24 cellular contexts compared by ENCODE assay signal in the genomic region with DNA sequence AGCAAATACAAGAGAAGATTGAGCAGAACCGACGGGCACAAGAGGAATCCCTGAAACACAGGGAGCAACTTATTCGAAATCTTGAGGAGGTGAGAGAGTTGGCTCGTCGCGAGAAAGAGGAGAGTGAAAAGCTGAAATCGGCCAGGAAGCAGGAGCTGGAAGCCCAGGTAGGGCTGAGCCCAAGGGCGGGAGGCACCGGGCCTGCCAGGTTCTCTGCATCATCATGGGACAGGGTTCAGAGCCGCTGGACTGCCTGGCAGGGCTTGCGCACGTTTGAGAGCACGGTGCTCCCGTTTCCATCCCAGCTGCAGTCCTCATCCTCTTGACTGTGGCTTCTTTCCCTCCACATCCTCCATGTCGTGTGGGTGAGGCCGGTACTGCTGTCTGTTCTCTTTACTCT.
"Had no signal": no experiment of that assay in that cellular context is flagged by ENCODE, and none has a peak within 500 bp of the region (broad histone marks: within the 10 kb centered on the region; RNA-seq: fewer than 3 reads in every experiment).

No MANE protein-coding gene starts in this region.

- H3K4me3 Mint-ChIP-seq: activated CD4-positive, alpha-beta T cell treated with anti-CD3 and anti-CD28 coated beads, Interleukin-2, amount 10 ng/mL, durations not matched to agents 7 days and 5 days; activated CD8-positive, alpha-beta T cell treated with anti-CD3 and anti-CD28 coated beads for 36 hours; immature natural killer cell; naive thymus-derived CD8-positive, alpha-beta T cell had no signal

- H3K27ac ChIP-seq: sigmoid colon, SK-N-MC, thyroid gland, upper lobe of left lung, vagina had no signal

- DNase-seq: activated CD4-positive, alpha-beta T cell treated with anti-CD3 and anti-CD28 coated beads, Interleukin-2, amount 10 ng/mL, durations not matched to agents 7 days and 5 days; activated CD4-positive, CD25-positive, alpha-beta regulatory T cell treated with anti-CD3 and anti-CD28 coated beads, Interleukin-2, amount 50 U/mL, for 72 hours; activated CD8-positive, alpha-beta T cell treated with anti-CD3 and anti-CD28 coated beads for 36 hours; activated effector memory CD4-positive, alpha-beta T cell treated with anti-CD3 and anti-CD28 coated beads, Interleukin-2, amount 50 U/mL, for 16 hours; activated naive CD4-positive, alpha-beta T cell treated with anti-CD3 and anti-CD28 coated beads, Interleukin-2, amount 50 U/mL, for 16 hours; amniotic stem cell; caudate nucleus; cortex of kidney; foreskin fibroblast; heart left ventricle; hypothalamus; immature natural killer cell; left colon; naive thymus-derived CD8-positive, alpha-beta T cell; sigmoid colon; small intestine; stimulated activated CD4-positive, alpha-beta T cell treated with anti-CD3 and anti-CD28 coated beads, Interleukin-15, amount 100 ng/mL, for 24 hours; stimulated activated CD4-positive, alpha-beta T cell treated with anti-CD3 and anti-CD28 coated beads, Interleukin-2, amount 100 ng/mL, for 24 hours; stimulated activated naive CD4-positive, alpha-beta T cell; T-helper 9 cell; thyroid gland had no signal

- H3K27ac Mint-ChIP-seq: activated CD4-positive, alpha-beta T cell treated with anti-CD3 and anti-CD28 coated beads, Interleukin-2, amount 10 ng/mL, durations not matched to agents 7 days and 5 days; activated CD8-positive, alpha-beta T cell treated with anti-CD3 and anti-CD28 coated beads for 36 hours had no signal

- H3K4me1 Mint-ChIP-seq: activated CD4-positive, alpha-beta T cell treated with anti-CD3 and anti-CD28 coated beads, Interleukin-2, amount 10 ng/mL, durations not matched to agents 7 days and 5 days; naive thymus-derived CD8-positive, alpha-beta T cell had no signal

- H3K27me3 Mint-ChIP-seq: activated CD4-positive, alpha-beta T cell treated with anti-CD3 and anti-CD28 coated beads, Interleukin-2, amount 10 ng/mL, durations not matched to agents 7 days and 5 days; activated CD8-positive, alpha-beta T cell treated with anti-CD3 and anti-CD28 coated beads for 36 hours; naive thymus-derived CD8-positive, alpha-beta T cell had no signal

- H3K4me3 ChIP-seq: heart left ventricle, sigmoid colon, SK-N-MC, thyroid gland, upper lobe of left lung, vagina had no signal

- H3K27me3 ChIP-seq: heart left ventricle, sigmoid colon, thyroid gland, upper lobe of left lung, vagina had no signal

- ATAC-seq: activated CD8-positive, alpha-beta T cell treated with anti-CD3 and anti-CD28 coated beads for 36 hours; left colon; naive thymus-derived CD8-positive, alpha-beta T cell had no signal

- H3K9me3 ChIP-seq: heart left ventricle, sigmoid colon, thyroid gland, upper lobe of left lung, vagina had no signal

- H3K9me3 Mint-ChIP-seq: activated CD4-positive, alpha-beta T cell treated with anti-CD3 and anti-CD28 coated beads, Interleukin-2, amount 10 ng/mL, durations not matched to agents 7 days and 5 days; activated CD8-positive, alpha-beta T cell treated with anti-CD3 and anti-CD28 coated beads for 36 hours; immature natural killer cell; naive thymus-derived CD8-positive, alpha-beta T cell had no signal

- H3K4me1 ChIP-seq: sigmoid colon, upper lobe of left lung, vagina had no signal
